In the genomic region with DNA sequence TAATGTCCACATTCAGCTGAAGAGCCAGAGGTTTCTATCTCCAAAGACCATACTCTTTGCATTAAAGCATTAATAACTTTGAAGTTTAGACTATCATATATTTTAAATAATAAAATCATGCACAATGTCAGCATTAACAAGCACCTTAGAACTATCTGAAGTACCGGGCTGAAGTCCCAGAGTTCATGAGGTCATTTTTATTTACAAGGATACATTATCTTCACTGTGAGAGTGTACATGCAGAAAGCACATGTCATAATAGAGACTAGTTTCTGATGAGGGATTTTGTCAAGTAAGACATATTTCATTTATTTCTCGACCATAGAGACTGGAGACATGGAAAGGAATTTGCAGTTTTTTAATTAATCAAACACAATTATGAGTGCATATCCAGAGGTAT, we compare ENCODE assay signal across 22 cellular contexts. TPM values are rescaled to one million over a fixed set of nuclear protein-coding genes. Genes with fewer than 3 reads are reported as not detected.
A peak's percentile ranks its signal among the peaks of the same experiment; 100 is the strongest.
DNase-seq lines count a peak whose midpoint lies in the region; ATAC-seq, FAIRE-seq and TF ChIP-seq lines count a peak whose summit lies in the region.
"Had no signal": no experiment of that assay in that cellular context is flagged by ENCODE, and none has a peak within 500 bp of the region (broad histone marks: within the 10 kb centered on the region; RNA-seq: fewer than 3 reads in every experiment).

No MANE protein-coding gene starts in this region.

- FAIRE-seq in small intestine (lab: Jason Lieb, UNC), result no peak
- FAIRE-seq: A549, GM12878 had no signal

- H3K27me3 ChIP-seq in body of pancreas, result no peaks in the 10 kb centered on the region
- no peaks in the 10 kb centered on the region for H3K27me3 ChIP-seq in liver (ENCODE audit: control insufficient read depth in 4 of 4, insufficient read depth in 4 of 4, low read length in 3 of 4)
- no peaks in the 10 kb centered on the region for H3K27me3 ChIP-seq in small intestine (ENCODE audit: control insufficient read depth in 2 of 2, insufficient read depth in 2 of 2, low read length in 2 of 2)
- no peaks in the 10 kb centered on the region for H3K27me3 ChIP-seq in prostate gland (replicated peaks; ENCODE audit: insufficient read depth)

- 14 to 30% methylated on average over 2 of the region's 2 CpGs for WGBS in body of pancreas, 2 donors
- 26% methylated on average over 2 of the region's 2 CpGs for WGBS in liver
- 10 to 35% (median 24%) methylated on average over 2 of the region's 2 CpGs for WGBS in small intestine, 3 donors
- WGBS in prostate gland, result 66% methylated on average over 2 of the region's 2 CpGs

- H3K4me1 ChIP-seq in body of pancreas (peaks cover 21% of the 10 kb centered on the region), liver (ENCODE audit: control insufficient read depth in 4 of 4, insufficient read depth in 4 of 4, low read length in 3 of 4) (peaks cover 6 to 37% (median 32%) of the 10 kb centered on the region in 4 donors), small intestine (ENCODE audit: control insufficient read depth in 2 of 2, insufficient read depth in 1 of 2, low read depth in 1 of 2, low read length in 1 of 2) (peaks cover 0 to 8% of the 10 kb centered on the region in 2 donors), prostate gland (replicated peaks) (no peaks in the 10 kb centered on the region)
- H3K4me1 ChIP-seq: A549 had no signal

- H3K9me3 ChIP-seq in body of pancreas (no peaks in the 10 kb centered on the region), liver (ENCODE audit: control insufficient read depth in 4 of 4, low read length in 3 of 4) (no peaks in the 10 kb centered on the region), small intestine (ENCODE audit: control insufficient read depth, low read depth) (no peaks in the 10 kb centered on the region), prostate gland (no peaks in the 10 kb centered on the region)
- H3K9me3 ChIP-seq: A549 had no signal

- TF ChIP-seq CTCF in LNCaP clone FGC (IDR thresholded peaks at IDR 0.05; ENCODE audit: control insufficient read depth, extremely low read depth, insufficient read depth), result no peak
- no peak for TF ChIP-seq CTCF in body of pancreas (IDR thresholded peaks at IDR 0.05)
- no peak for TF ChIP-seq CTCF in liver (IDR thresholded peaks at IDR 0.05; ENCODE audit: low read depth, low read length, missing input control)
- no peak for TF ChIP-seq CTCF in prostate gland (IDR thresholded peaks at IDR 0.05)

- H3K36me3 ChIP-seq in body of pancreas (replicated peaks in 1 of 2; ENCODE audit: insufficient read depth in 1 of 2, low read depth in 2 of 2) (no peaks in the 10 kb centered on the region), liver (ENCODE audit: control insufficient read depth in 4 of 4, insufficient read depth in 3 of 4, low read depth in 1 of 4, low read length in 3 of 4) (no peaks in the 10 kb centered on the region), small intestine (ENCODE audit: control insufficient read depth in 2 of 2, insufficient read depth in 2 of 2, low read length in 2 of 2) (no peaks in the 10 kb centered on the region), prostate gland (no peaks in the 10 kb centered on the region)

- H3K4me3 ChIP-seq in LNCaP clone FGC (ENCODE audit: low read depth, low read length), result no peak overlapping the region
- no peak overlapping the region for H3K4me3 ChIP-seq in body of pancreas
- H3K4me3 ChIP-seq in liver (ENCODE audit: low read depth in 1 of 3, low read length in 3 of 3), result no peak overlapping the region
- no peak overlapping the region for H3K4me3 ChIP-seq in small intestine (ENCODE audit: low read depth in 1 of 2, low read length in 2 of 2)
- H3K4me3 ChIP-seq in prostate gland, result no peak overlapping the region
- H3K4me3 ChIP-seq: A549, GM12878, GM23338 had no signal

- ATAC-seq in body of pancreas, result peak; percentile 63
- ATAC-seq: A549, GM12878, GM23338, HCT116 had no signal

- peak; percentile 49 for DNase-seq in LNCaP clone FGC (ENCODE audit: low read depth)
- no peak for DNase-seq in body of pancreas
- DNase-seq in small intestine, result peak; percentile 85
- no peak for DNase-seq in NCI-H1105 treated with DMSO at 0.1 percent for 48 hours (lab: John Stamatoyannopoulos, UW)
- DNase-seq in T1000 (lab: John Stamatoyannopoulos, UW), result no peak
- no peak for DNase-seq in prostate gland (ENCODE audit: low spot score)
- DNase-seq: 8988T; ACHN; C1 segment of cervical spinal cord; Calu3; CD4-positive, alpha-beta memory T cell; COR-L47; DMS79; EL; GDM1; H9 had no signal

- intact Hi-C loops in body of pancreas (cut with DNase I), result no loop called here
- intact Hi-C loops in prostate gland (cut with DNase I), result no loop called here

- no peak for TF ChIP-seq POLR2A in body of pancreas (IDR thresholded peaks at IDR 0.05)
- no peak for TF ChIP-seq POLR2A in prostate gland (IDR thresholded peaks at IDR 0.05)

- no peak for TF ChIP-seq RAD21 in liver (IDR thresholded peaks at IDR 0.05)

- H3K9ac ChIP-seq in liver (ENCODE audit: low read depth in 1 of 2, low read length in 2 of 2), result no peak overlapping the region

- H3K27ac ChIP-seq in body of pancreas, result no peak overlapping the region
- H3K27ac ChIP-seq in liver (ENCODE audit: low read depth in 1 of 2, low read length in 2 of 2), result no peak overlapping the region
- H3K27ac ChIP-seq in small intestine (ENCODE audit: low read depth in 1 of 2, low read length in 1 of 2), result no peak overlapping the region
- no peak overlapping the region for H3K27ac ChIP-seq in prostate gland
- H3K27ac ChIP-seq: A549 had no signal

TF ChIP-seq in liver, 16 proteins besides CTCF, POLR2A, EP300 and RAD21:
- TF ChIP-seq RXRA (IDR thresholded peaks at IDR 0.05) (peak in 1 of 2 donors; percentile 33), HNF4A (conservative IDR thresholded peaks at IDR 0.05) (peak; percentile 35 to 37), MAX (IDR thresholded peaks at IDR 0.05) (no peak)

RNA-seq across cellular contexts. Expression of gene SI, which starts 52.4 kb away (rescaled TPM):
- total RNA-seq in body of pancreas (not detected), liver (not detected), prostate gland (under 1 TPM; 0.40 to 0.96 TPM)
- polyA plus RNA-seq in liver (not detected), small intestine (100 to 1,000 TPM; 156 to 199 (median 185) TPM)
- total RNA-seq: Calu3; CD4-positive, alpha-beta memory T cell; GM12878; GM23338; H9 had no signal
- polyA plus RNA-seq: A549; BJ; CD4-positive, alpha-beta memory T cell; GM23338 had no signal

Comparison
In these comparisons a context has a peak if more than half of its experiments do, and no peak if none do; other contexts are left out.
1. DNase-seq: peak in LNCaP clone FGC (single experiment) and small intestine (single experiment); none in body of pancreas (0 of 4), NCI-H1105 treated with DMSO at 0.1 percent for 48 hours (single experiment), T1000 (single experiment) and prostate gland (single experiment).